Comparison of ENCODE assay signal across 31 cellular contexts in genomic region chr1:40958210-40958609, GRCh38. TPM values are rescaled to one million over a fixed set of nuclear protein-coding genes. Genes with fewer than 3 reads are reported as not detected.
DNase-seq lines count a peak whose midpoint lies in the region; ATAC-seq and TF ChIP-seq lines count a peak whose summit lies in the region.
"Had no signal": no experiment of that assay in that cellular context is flagged by ENCODE, and none has a peak within 500 bp of the region (broad histone marks: within the 10 kb centered on the region; RNA-seq: fewer than 3 reads in every experiment).

No MANE protein-coding gene starts in this region.

- H3K9ac ChIP-seq in SK-N-SH: no peak overlapping the region
- H3K9ac ChIP-seq: BLaER1; BLaER1 treated with 17β-estradiol and CSF1 and Interleukin-3, amounts not matched to agents 10 nM and 100 nM had no signal

- H3K27ac ChIP-seq in SK-N-SH (ENCODE audit: low read depth in 2 of 2, low read length in 1 of 2): no peak overlapping the region
- no peak overlapping the region for H3K27ac ChIP-seq in HEK293 (ENCODE audit: extremely low read depth, low read depth, low read length)
- no peak overlapping the region for H3K27ac ChIP-seq in GM23338 (ENCODE audit: low read depth)
- H3K27ac ChIP-seq: 22Rv1; A549; BLaER1; BLaER1 treated with 17β-estradiol and CSF1 and Interleukin-3, amounts not matched to agents 10 nM and 100 nM; C4-2B had no signal

- no peaks in the 10 kb centered on the region for H3K36me3 ChIP-seq in SK-N-SH (replicated peaks in 1 of 2; ENCODE audit: control insufficient read depth in 1 of 2, insufficient read depth in 2 of 2, low read length in 1 of 2)
- H3K36me3 ChIP-seq in HEK293 (ENCODE audit: control insufficient read depth in 2 of 2, insufficient read depth in 1 of 2, low read length in 2 of 2): no peaks in the 10 kb centered on the region
- H3K36me3 ChIP-seq in GM23338 (ENCODE audit: insufficient read depth): no peaks in the 10 kb centered on the region
- H3K36me3 ChIP-seq: BE2C; BLaER1; BLaER1 treated with 17β-estradiol and CSF1 and Interleukin-3, amounts not matched to agents 10 nM and 100 nM had no signal

- H3F3A ChIP-seq in SK-N-SH (replicated peaks; ENCODE audit: insufficient read depth) (no peaks in the 10 kb centered on the region), GM23338 (replicated peaks; ENCODE audit: low read depth) (0 out of 2 replicates have a peak, but pooled peaks cover 2% of the 10 kb centered on the region)

- POLR2A ChIA-PET in SK-N-SH (lab: Yijun Ruan, JAX) (no interaction called here), HEK293 (lab: Yijun Ruan, JAX) (no interaction called here)

- H3K27me3 ChIP-seq in SK-N-SH (ENCODE audit: insufficient read depth) (no peaks in the 10 kb centered on the region), GM23338 (ENCODE audit: insufficient read depth) (no peaks in the 10 kb centered on the region)
- H3K27me3 ChIP-seq: BE2C, BLaER1 had no signal

- H3K36me3 Mint-ChIP-seq in GM23338 (ENCODE audit: low read depth): no peaks in the 10 kb centered on the region
- H3K36me3 Mint-ChIP-seq: CD4-positive, alpha-beta memory T cell; CD4-positive, CD25-positive, alpha-beta regulatory T cell; CD8-positive, alpha-beta T cell had no signal

- TF ChIP-seq RAD21 in SK-N-SH (IDR thresholded peaks at IDR 0.05; ENCODE audit: low read length): no peak

- ATAC-seq in SK-N-SH treated with all-trans-retinoic acid at 6 μM for 48 hours (no peak), GM23338 (no peak)
- ATAC-seq: A549; CD8-positive, alpha-beta T cell had no signal

- no peak for TF ChIP-seq CTCF in SK-N-SH (IDR thresholded peaks at IDR 0.05)
- TF ChIP-seq CTCF in HEK293 (tag by site-specific recombination; IDR thresholded peaks at IDR 0.05): no peak
- no peak for TF ChIP-seq CTCF in GM23338 (conservative IDR thresholded peaks at IDR 0.05; ENCODE audit: low read depth in 2 of 2)

- TF ChIP-seq EP300 in SK-N-SH (IDR thresholded peaks at IDR 0.05; ENCODE audit: borderline replicate concordance in 1 of 2, low read depth in 1 of 2, low read length in 1 of 2): no peak

- H2AFZ ChIP-seq in SK-N-SH (ENCODE audit: low read depth): no peak overlapping the region
- no peak overlapping the region for H2AFZ ChIP-seq in GM23338

- H3K4me3 ChIP-seq in SK-N-SH (ENCODE audit: low read depth in 2 of 2, low read length in 1 of 2) (no peak overlapping the region), HEK293 (ENCODE audit: low read depth, low read length) (no peak overlapping the region), GM23338 (no peak overlapping the region)
- H3K4me3 ChIP-seq: A549; BLaER1; BLaER1 treated with 17β-estradiol and CSF1 and Interleukin-3, amounts not matched to agents 10 nM and 100 nM had no signal

- DNase-seq in SK-N-SH: no peak
- no peak for DNase-seq in GM23338 (ENCODE audit: low spot score)
- DNase-seq: 8988T; ACHN; AML-193; BE2C; C1 segment of cervical spinal cord; Caco-2; Calu3; CD4-positive, alpha-beta memory T cell; CD4-positive, alpha-beta T cell; CD4-positive, CD25-positive, alpha-beta regulatory T cell; CD8-positive, alpha-beta memory T cell; CD8-positive, alpha-beta T cell; COR-L47; DMS 273 treated with DMSO at 0.1 percent for 48 hours; DMS153; DMS53; DMS79; DMS79 treated with DMSO at 0.1 percent for 48 hours; DND-41; EL had no signal

- no peaks in the 10 kb centered on the region for H3K9me2 ChIP-seq in SK-N-SH
- H3K9me2 ChIP-seq in GM23338 (ENCODE audit: insufficient read depth): no peaks in the 10 kb centered on the region

- H3K4me2 ChIP-seq in SK-N-SH: no peak overlapping the region
- H3K4me2 ChIP-seq in GM23338: no peak overlapping the region
- H3K4me2 ChIP-seq: A549; BLaER1; BLaER1 treated with 17β-estradiol and CSF1 and Interleukin-3, amounts not matched to agents 10 nM and 100 nM had no signal

- H3K4me1 ChIP-seq in SK-N-SH (ENCODE audit: control insufficient read depth in 1 of 2, insufficient read depth in 2 of 2, low read depth in 1 of 2, low read length in 1 of 2) (no peaks in the 10 kb centered on the region), HEK293 (ENCODE audit: control insufficient read depth, insufficient read depth, low read length) (no peaks in the 10 kb centered on the region), GM23338 (ENCODE audit: insufficient read depth) (0 out of 2 replicates have a peak, but pooled peaks cover 10% of the 10 kb centered on the region)
- H3K4me1 ChIP-seq: BE2C had no signal

- CTCF ChIA-PET in SK-N-SH (lab: Yijun Ruan, JAX) (no interaction called here), HEK293 (lab: Yijun Ruan, JAX) (interaction anchor here (1.2 kb wide), 1 partner anchor 110 kb away, joined by 3 read pairs; no protein-coding TSS in a partner anchor)

- H3K4me3 Mint-ChIP-seq in GM23338: no peak overlapping the region
- H3K4me3 Mint-ChIP-seq: B cell; CD4-positive, alpha-beta memory T cell; CD4-positive, alpha-beta T cell; CD4-positive, CD25-positive, alpha-beta regulatory T cell; CD8-positive, alpha-beta memory T cell; CD8-positive, alpha-beta T cell had no signal

- H4K20me1 ChIP-seq in SK-N-SH (ENCODE audit: insufficient read depth) (no peaks in the 10 kb centered on the region), GM23338 (replicated peaks; ENCODE audit: insufficient read depth) (no peaks in the 10 kb centered on the region)
- H4K20me1 ChIP-seq: BLaER1; BLaER1 treated with 17β-estradiol and CSF1 and Interleukin-3, amounts not matched to agents 10 nM and 100 nM had no signal

- H3K79me2 ChIP-seq in SK-N-SH (ENCODE audit: insufficient read depth) (no peaks in the 10 kb centered on the region), GM23338 (replicated peaks; ENCODE audit: insufficient read depth) (no peaks in the 10 kb centered on the region)

- H3K9me3 ChIP-seq in SK-N-SH (no peaks in the 10 kb centered on the region), HEK293 (ENCODE audit: control insufficient read depth, insufficient read depth, low read depth, low read length) (no peaks in the 10 kb centered on the region)
- H3K9me3 ChIP-seq: BE2C, Caco-2 had no signal

- no peak overlapping the region for H3K27ac Mint-ChIP-seq in GM23338
- H3K27ac Mint-ChIP-seq: B cell; CD14-positive monocyte; CD4-positive, alpha-beta memory T cell; CD4-positive, alpha-beta T cell; CD4-positive, CD25-positive, alpha-beta regulatory T cell; CD8-positive, alpha-beta memory T cell; CD8-positive, alpha-beta T cell had no signal

- peaks cover 7% of the 10 kb centered on the region for H3K4me1 Mint-ChIP-seq in GM23338
- H3K4me1 Mint-ChIP-seq: B cell; CD4-positive, alpha-beta memory T cell; CD4-positive, CD25-positive, alpha-beta regulatory T cell; CD8-positive, alpha-beta memory T cell had no signal

- no peaks in the 10 kb centered on the region; the same call in 2 of the 3 replicates for H3K9me3 Mint-ChIP-seq in GM23338
- H3K9me3 Mint-ChIP-seq: CD4-positive, alpha-beta T cell; CD8-positive, alpha-beta T cell had no signal

- H3K27me3 Mint-ChIP-seq in GM23338 (ENCODE audit: insufficient read depth, low read depth, poor library complexity): peaks cover 11% of the 10 kb centered on the region

TF ChIP-seq in SK-N-SH, 30 proteins besides CTCF, POLR2A, EP300 and RAD21:
- no peak for TF ChIP-seq FOXJ3 (CRISPR knock-in tag; IDR thresholded peaks at IDR 0.05)

TF ChIP-seq in HEK293, 187 proteins besides CTCF, POLR2A, EP300 and RAD21:
- TF ChIP-seq SCRT2 (tag by site-specific recombination; IDR thresholded peaks at IDR 0.05) (peak; percentile 89), ZNF600 (tag by site-specific recombination; IDR thresholded peaks at IDR 0.05) (no peak), SCRT1 (tag by site-specific recombination; IDR thresholded peaks at IDR 0.05; ENCODE audit: borderline replicate concordance) (peak; percentile 64)

TF ChIP-seq in GM23338, 12 proteins besides CTCF, POLR2A, EP300 and RAD21 (continues in another document):
- TF ChIP-seq, protein P1, sequence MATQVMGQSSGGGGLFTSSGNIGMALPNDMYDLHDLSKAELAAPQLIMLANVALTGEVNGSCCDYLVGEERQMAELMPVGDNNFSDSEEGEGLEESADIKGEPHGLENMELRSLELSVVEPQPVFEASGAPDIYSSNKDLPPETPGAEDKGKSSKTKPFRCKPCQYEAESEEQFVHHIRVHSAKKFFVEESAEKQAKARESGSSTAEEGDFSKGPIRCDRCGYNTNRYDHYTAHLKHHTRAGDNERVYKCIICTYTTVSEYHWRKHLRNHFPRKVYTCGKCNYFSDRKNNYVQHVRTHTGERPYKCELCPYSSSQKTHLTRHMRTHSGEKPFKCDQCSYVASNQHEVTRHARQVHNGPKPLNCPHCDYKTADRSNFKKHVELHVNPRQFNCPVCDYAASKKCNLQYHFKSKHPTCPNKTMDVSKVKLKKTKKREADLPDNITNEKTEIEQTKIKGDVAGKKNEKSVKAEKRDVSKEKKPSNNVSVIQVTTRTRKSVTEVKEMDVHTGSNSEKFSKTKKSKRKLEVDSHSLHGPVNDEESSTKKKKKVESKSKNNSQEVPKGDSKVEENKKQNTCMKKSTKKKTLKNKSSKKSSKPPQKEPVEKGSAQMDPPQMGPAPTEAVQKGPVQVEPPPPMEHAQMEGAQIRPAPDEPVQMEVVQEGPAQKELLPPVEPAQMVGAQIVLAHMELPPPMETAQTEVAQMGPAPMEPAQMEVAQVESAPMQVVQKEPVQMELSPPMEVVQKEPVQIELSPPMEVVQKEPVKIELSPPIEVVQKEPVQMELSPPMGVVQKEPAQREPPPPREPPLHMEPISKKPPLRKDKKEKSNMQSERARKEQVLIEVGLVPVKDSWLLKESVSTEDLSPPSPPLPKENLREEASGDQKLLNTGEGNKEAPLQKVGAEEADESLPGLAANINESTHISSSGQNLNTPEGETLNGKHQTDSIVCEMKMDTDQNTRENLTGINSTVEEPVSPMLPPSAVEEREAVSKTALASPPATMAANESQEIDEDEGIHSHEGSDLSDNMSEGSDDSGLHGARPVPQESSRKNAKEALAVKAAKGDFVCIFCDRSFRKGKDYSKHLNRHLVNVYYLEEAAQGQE (IDR thresholded peaks at IDR 0.05; ENCODE audit: unreplicated experiment): no peak
- TF ChIP-seq ZNF331 (CRISPR knock-in tag; IDR thresholded peaks at IDR 0.05; ENCODE audit: low read depth) (no peak), ZNF114 (CRISPR knock-in tag; IDR thresholded peaks at IDR 0.05) (no peak), JUNB (IDR thresholded peaks at IDR 0.05; ENCODE audit: unreplicated experiment) (no peak)
- TF ChIP-seq, protein P2, sequence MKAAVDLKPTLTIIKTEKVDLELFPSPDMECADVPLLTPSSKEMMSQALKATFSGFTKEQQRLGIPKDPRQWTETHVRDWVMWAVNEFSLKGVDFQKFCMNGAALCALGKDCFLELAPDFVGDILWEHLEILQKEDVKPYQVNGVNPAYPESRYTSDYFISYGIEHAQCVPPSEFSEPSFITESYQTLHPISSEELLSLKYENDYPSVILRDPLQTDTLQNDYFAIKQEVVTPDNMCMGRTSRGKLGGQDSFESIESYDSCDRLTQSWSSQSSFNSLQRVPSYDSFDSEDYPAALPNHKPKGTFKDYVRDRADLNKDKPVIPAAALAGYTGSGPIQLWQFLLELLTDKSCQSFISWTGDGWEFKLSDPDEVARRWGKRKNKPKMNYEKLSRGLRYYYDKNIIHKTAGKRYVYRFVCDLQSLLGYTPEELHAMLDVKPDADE (IDR thresholded peaks at IDR 0.05): no peak

RNA-seq across cellular contexts. Expression of gene CTPS1, which starts 21.3 kb away (rescaled TPM):
- 34.4 and 34.5 TPM in 2 replicates for polyA plus RNA-seq in SK-N-SH (2012; rRNA removed)
- 39.7 and 42.6 TPM in 2 replicates for polyA plus RNA-seq in SK-N-SH (2012; cell fraction: cytosol; rRNA removed)
- 50.4 and 68.0 TPM in 2 replicates for polyA plus RNA-seq in SK-N-SH (2012; cell fraction: nucleus; rRNA removed)
- 93.3 and 93.9 TPM in 2 replicates for total RNA-seq in GM23338 (2014; rRNA removed; shearing (Covaris generic))
- 30.6 and 31.8 TPM in 2 replicates for polyA plus RNA-seq in GM23338 (2016; fragmentation: Nextera tagmentation; extraction: Ambion mirVana)
